12 cellular contexts compared by ENCODE assay signal in genomic region chrX:11786862-11787261, GRCh38. TPM values are rescaled to one million over a fixed set of nuclear protein-coding genes. Genes with fewer than 3 reads are reported as not detected.
DNase-seq lines count a peak whose midpoint lies in the region; ATAC-seq, FAIRE-seq and TF ChIP-seq lines count a peak whose summit lies in the region.
"Had no signal": no experiment of that assay in that cellular context is flagged by ENCODE, and none has a peak within 500 bp of the region (broad histone marks: within the 10 kb centered on the region; RNA-seq: fewer than 3 reads in every experiment).

No MANE protein-coding gene starts in this region.

- H3K4me3 ChIP-seq in breast epithelium (peak overlapping the region in 1 of 3 donors; percentile 3), thymus (ENCODE audit: low read length) (no peak overlapping the region)
- H3K4me3 ChIP-seq: SJSA1 had no signal

- no peak for TF ChIP-seq CTCF in breast epithelium (IDR thresholded peaks at IDR 0.05)

- H3K9me3 Mint-ChIP-seq in activated naive CD8-positive, alpha-beta T cell treated with anti-CD3 and anti-CD28 coated beads, Interleukin-2, amount 50 U/mL, for 24 hours, result no peaks in the 10 kb centered on the region

- H3K36me3 Mint-ChIP-seq in activated naive CD8-positive, alpha-beta T cell treated with anti-CD3 and anti-CD28 coated beads, Interleukin-2, amount 50 U/mL, for 24 hours (ENCODE audit: low read depth), result no peaks in the 10 kb centered on the region

- no peak overlapping the region for H3K27ac Mint-ChIP-seq in activated naive CD8-positive, alpha-beta T cell treated with anti-CD3 and anti-CD28 coated beads, Interleukin-2, amount 50 U/mL, for 24 hours

- peaks cover 39% of the 10 kb centered on the region for H3K4me1 Mint-ChIP-seq in activated naive CD8-positive, alpha-beta T cell treated with anti-CD3 and anti-CD28 coated beads, Interleukin-2, amount 50 U/mL, for 24 hours

- intact Hi-C loops in breast epithelium (cut with DNase I; ENCODE audit: low total_unique reads), result no loop called here
- intact Hi-C loops in left colon (cut with DNase I, micrococcal nuclease), result no loop called here

- H3K36me3 ChIP-seq in breast epithelium (no peaks in the 10 kb centered on the region), thymus (ENCODE audit: control insufficient read depth, insufficient read depth) (no peaks in the 10 kb centered on the region)
- H3K36me3 ChIP-seq: SJSA1 had no signal

- no peak for ATAC-seq in activated naive CD8-positive, alpha-beta T cell treated with anti-CD3 and anti-CD28 coated beads, Interleukin-2, amount 50 U/mL, for 24 hours
- no peak for ATAC-seq in left colon
- ATAC-seq: esophagus mucosa had no signal

- peak overlapping the region; percentile 67 for H3K4me3 Mint-ChIP-seq in activated naive CD8-positive, alpha-beta T cell treated with anti-CD3 and anti-CD28 coated beads, Interleukin-2, amount 50 U/mL, for 24 hours

- H3K27me3 Mint-ChIP-seq in activated naive CD8-positive, alpha-beta T cell treated with anti-CD3 and anti-CD28 coated beads, Interleukin-2, amount 50 U/mL, for 24 hours, result no peaks in the 10 kb centered on the region

- 67% methylated on average over 5 of the region's 5 CpGs for whole genome bisulfite sequencing in thymus

- no peak for TF ChIP-seq POLR2A in breast epithelium (IDR thresholded peaks at IDR 0.05)

- no peak for FAIRE-seq in HTR-8/SVneo (lab: Jason Lieb, UNC)
- FAIRE-seq: GM18507 had no signal

- H3K27me3 ChIP-seq in breast epithelium, result peaks cover 0 to 15% of the 10 kb centered on the region in 2 donors
- no peaks in the 10 kb centered on the region for H3K27me3 ChIP-seq in thymus (ENCODE audit: control insufficient read depth, insufficient read depth)
- H3K27me3 ChIP-seq: SJSA1 had no signal

- in situ Hi-C loops in T47D (cut with HindIII; ENCODE audit: low pct_unique_long_range_greater_than_20kb, low sequenced_read_pairs), result no loop called here

- H3K27ac ChIP-seq in breast epithelium (no peak overlapping the region), thymus (ENCODE audit: low read depth) (peak overlapping the region; percentile 5)
- H3K27ac ChIP-seq: SJSA1 had no signal

- H3K4me1 ChIP-seq in breast epithelium (no peaks in the 10 kb centered on the region), thymus (ENCODE audit: control insufficient read depth, insufficient read depth, low read length) (peaks cover 2% of the 10 kb centered on the region)
- H3K4me1 ChIP-seq: SJSA1 had no signal

- H3K9me3 ChIP-seq in breast epithelium, result no peaks in the 10 kb centered on the region
- no peaks in the 10 kb centered on the region for H3K9me3 ChIP-seq in thymus (ENCODE audit: control insufficient read depth)
- H3K9me3 ChIP-seq: SJSA1 had no signal

- DNase-seq in T47D (ENCODE audit: low read depth in 1 of 2, low spot score in 1 of 2), result peak; percentile 9 to 15
- DNase-seq in breast epithelium (ENCODE audit: low spot score in 2 of 2), result no peak
- no peak for DNase-seq in activated naive CD8-positive, alpha-beta T cell treated with anti-CD3 and anti-CD28 coated beads, Interleukin-2, amount 50 U/mL, for 24 hours
- DNase-seq in iris pigment epithelial cell (ENCODE audit: low read depth), result peak; percentile 38
- no peak for DNase-seq in Kasumi-1 (lab: John Stamatoyannopoulos, UW)
- DNase-seq in left colon, result no peak
- no peak for DNase-seq in HTR-8/SVneo (ENCODE audit: insufficient read length, low spot score)
- DNase-seq: NCI-H2081 had no signal

RNA-seq across cellular contexts. Expression of gene MSL3, which starts 28.8 kb away (rescaled TPM):
- total RNA-seq in breast epithelium (10 to 100 TPM; 20.0 to 26.3 (median 24.3) TPM), left colon (10 to 100 TPM; 14.9 to 16.6 TPM)
- polyA plus RNA-seq in thymus, result 194 TPM

Comparison
In these comparisons a context has a peak if more than half of its experiments do, and no peak if none do; other contexts are left out.
1. DNase-seq: peak in T47D (2 of 2) and iris pigment epithelial cell (single experiment); none in breast epithelium (0 of 2), activated naive CD8-positive, alpha-beta T cell treated with anti-CD3 and anti-CD28 coated beads, Interleukin-2, amount 50 U/mL, for 24 hours (single experiment), Kasumi-1 (0 of 2), left colon (0 of 2) and HTR-8/SVneo (single experiment).